In the genomic region with DNA sequence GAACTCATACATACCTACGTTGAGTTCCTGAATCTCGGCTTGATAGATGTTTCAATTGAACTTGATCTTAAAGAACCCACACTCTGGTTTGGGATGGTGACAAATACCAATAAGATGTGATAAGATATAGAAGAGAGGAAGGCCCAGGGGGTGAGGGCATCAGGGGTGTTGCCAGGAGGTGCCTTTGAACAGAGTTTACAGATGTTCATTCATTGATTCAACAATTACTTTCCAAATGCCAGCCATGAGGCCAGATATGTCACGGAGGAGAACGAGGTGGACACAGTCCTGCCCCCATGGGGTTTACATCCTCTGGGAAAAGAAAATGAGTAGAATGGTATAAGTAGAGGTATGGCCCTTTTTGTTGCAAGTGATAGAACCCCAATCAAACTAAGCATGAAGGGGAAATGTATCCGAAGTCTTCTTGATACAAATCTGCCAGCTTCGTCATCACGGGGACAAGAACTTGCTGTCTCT, we compare ENCODE assay signal across 1 cellular context.
TF ChIP-seq lines count a peak whose summit lies in the region.

No MANE protein-coding gene starts in this region.

TF ChIP-seq in endothelial cell of umbilical vein, 7 proteins besides CTCF, POLR2A, EP300 and RAD21:
- TF ChIP-seq EZH2 (IDR thresholded peaks at IDR 0.05; ENCODE audit: borderline replicate concordance, low read depth, low read length, severe bottlenecking) = peak; percentile 68
- TF ChIP-seq GATA2 (IDR thresholded peaks at IDR 0.05; ENCODE audit: insufficient read depth, insufficient read length, low read depth, low read length) = no peak
